ENCODE assay signal across 8 cellular contexts in genomic region chr3:50600841-50601591, GRCh38. TPM values are rescaled to one million over a fixed set of nuclear protein-coding genes. Genes with fewer than 3 reads are reported as not detected.
DNase-seq lines count a peak whose midpoint lies in the region; ATAC-seq and TF ChIP-seq lines count a peak whose summit lies in the region.

No MANE protein-coding gene starts in this region.

- H3K36me3 ChIP-seq in ovary (no peaks in the 10 kb centered on the region), testis (ENCODE audit: low read depth, missing control alignments) (no peaks in the 10 kb centered on the region), neural progenitor cell (no peaks in the 10 kb centered on the region)

- peak; percentile 65 for ATAC-seq in GM18520 (IDR thresholded peaks at IDR 0.05; ENCODE audit: unreplicated experiment)

- 0 to 1% (median 1%) methylated on average over 13 to 14 of the region's 14 CpGs for WGBS in ovary, 3 donors
- 20 to 21% methylated on average over 7 to 14 of the region's 14 CpGs for WGBS in testis, 2 donors

- H3K9me3 ChIP-seq in ovary (no peaks in the 10 kb centered on the region), testis (no peaks in the 10 kb centered on the region), neural progenitor cell (ENCODE audit: low read depth) (no peaks in the 10 kb centered on the region)

- intact Hi-C loops in ovary (cut with DNase I) (loop anchor here in 1 of 4 donors (10.0 kb wide), 1 partner anchor 246 kb away; the partner anchor contains the start of genes CYB561D2, NPRL2 and TMEM115), testis (cut with DNase I; ENCODE audit: low total_unique reads) (no loop called here)

- peak; percentile 64 for DNase-seq in HS-5 (ENCODE audit: low read depth)
- DNase-seq in RPMI7951 (ENCODE audit: low read depth) = peak; percentile 96
- DNase-seq in activated effector memory CD4-positive, alpha-beta T cell treated with Interleukin-2 at 50 U/mL for 16 hours = peak; percentile 83
- peak; percentile 99 for DNase-seq in fibroblast of pulmonary artery (ENCODE audit: low read depth)
- DNase-seq in ovary = peak; percentile 97 to 99 (median 97)
- peak; percentile 95 for DNase-seq in testis
- DNase-seq in neural progenitor cell (ENCODE audit: low spot score) = no peak

- H3K27me3 Mint-ChIP-seq in neural progenitor cell (ENCODE audit: insufficient read depth, low read depth) = peaks cover 9% of the 10 kb centered on the region

- peak; percentile 94 for TF ChIP-seq EP300 in ovary (IDR thresholded peaks at IDR 0.05)

- H3K27me3 ChIP-seq in ovary = no peaks in the 10 kb centered on the region
- no peaks in the 10 kb centered on the region for H3K27me3 ChIP-seq in testis
- H3K27me3 ChIP-seq in neural progenitor cell = no peaks in the 10 kb centered on the region

- no peak for TF ChIP-seq CTCF in fibroblast of pulmonary artery (IDR thresholded peaks at IDR 0.05; ENCODE audit: low read length, missing control alignments)
- TF ChIP-seq CTCF in ovary (IDR thresholded peaks at IDR 0.05) = no peak
- no peak for TF ChIP-seq CTCF in testis (IDR thresholded peaks at IDR 0.05)
- TF ChIP-seq CTCF in neural progenitor cell (IDR thresholded peaks at IDR 0.05) = no peak

- H3K36me3 Mint-ChIP-seq in neural progenitor cell = no peaks in the 10 kb centered on the region

- no peak overlapping the region for H3K9ac ChIP-seq in neural progenitor cell

- H3K4me3 ChIP-seq in fibroblast of pulmonary artery (replicated peaks; ENCODE audit: low read depth, low read length) (peak overlapping the region; percentile 36), ovary (peak overlapping the region; percentile 19), testis (no peak overlapping the region), neural progenitor cell (no peak overlapping the region)

- H3K4me3 Mint-ChIP-seq in neural progenitor cell = no peak overlapping the region

- H3K4me1 Mint-ChIP-seq in neural progenitor cell = peaks cover 3% of the 10 kb centered on the region

- H4K20me1 ChIP-seq in neural progenitor cell (ENCODE audit: low read depth) = no peaks in the 10 kb centered on the region

- H3F3A ChIP-seq in neural progenitor cell (ENCODE audit: low read depth) = no peaks in the 10 kb centered on the region

- H3K4me2 ChIP-seq in neural progenitor cell = no peak overlapping the region

- H3K4me1 ChIP-seq in ovary (ENCODE audit: insufficient read depth) (peaks cover 52% of the 10 kb centered on the region), testis (peaks cover 62% of the 10 kb centered on the region), neural progenitor cell (no peaks in the 10 kb centered on the region)

- H2AFZ ChIP-seq in neural progenitor cell (replicated peaks) = no peak overlapping the region

- no peak overlapping the region for H3K27ac Mint-ChIP-seq in neural progenitor cell

- H3K9me3 Mint-ChIP-seq in neural progenitor cell = no peaks in the 10 kb centered on the region

- H3K27ac ChIP-seq in ovary (peak overlapping the region; percentile 75 to 98), testis (peak overlapping the region; percentile 92 to 94), neural progenitor cell (no peak overlapping the region)

- no peaks in the 10 kb centered on the region for H3K79me2 ChIP-seq in neural progenitor cell (ENCODE audit: low read depth)

- TF ChIP-seq POLR2A in ovary (IDR thresholded peaks at IDR 0.05) = peak; percentile 33
- TF ChIP-seq POLR2A in testis (IDR thresholded peaks at IDR 0.05) = no peak

RNA-seq across cellular contexts. Expression of gene CISH, which starts 10.6 kb away (rescaled TPM):
- total RNA-seq in RPMI7951 (2014; rRNA removed; shearing (Covaris generic)) = 1.1 and 1.8 TPM in 2 replicates
- total RNA-seq in ovary = 10 to 100 TPM in 6 of 7 donors, 1 to 10 TPM in 1; 6.2 to 28.0 (median 24.7) TPM
- 10 to 100 TPM in 1 of 2 donors, 1 to 10 TPM in 1; 6.5 to 21.9 TPM for polyA plus RNA-seq in ovary
- total RNA-seq in testis = 1 to 10 TPM; 1.3 to 3.7 TPM
- 5.8 TPM for polyA plus RNA-seq in testis (ENCODE audit: insufficient read depth, low read depth, low replicate concordance)
- 0.32 and 0.90 TPM in 2 replicates for total RNA-seq in neural progenitor cell (ENCODE audit: low replicate concordance)

RNA-seq across cellular contexts. Expression of gene MAPKAPK3, which starts 15.9 kb away (rescaled TPM):
- 65.7 and 75.5 TPM in 2 replicates for total RNA-seq in RPMI7951 (2014; rRNA removed; shearing (Covaris generic))
- 10 to 100 TPM; 16.9 to 34.6 (median 29.3) TPM for total RNA-seq in ovary
- 10 to 100 TPM; 15.8 to 44.7 TPM for polyA plus RNA-seq in ovary
- 10 to 100 TPM; 19.1 to 27.1 TPM for total RNA-seq in testis
- 21.4 TPM for polyA plus RNA-seq in testis (ENCODE audit: insufficient read depth, low read depth, low replicate concordance)
- 47.7 and 77.5 TPM in 2 replicates for total RNA-seq in neural progenitor cell (ENCODE audit: low replicate concordance)

RNA-seq across cellular contexts. Expression of gene HEMK1, which starts 31.7 kb away (rescaled TPM):
- total RNA-seq in RPMI7951 (2014; rRNA removed; shearing (Covaris generic)) = 8.8 and 12.8 TPM in 2 replicates
- total RNA-seq in ovary = 10 to 100 TPM in 5 of 7 donors, 1 to 10 TPM in 2; 6.8 to 35.3 (median 24.7) TPM
- 10 to 100 TPM in 1 of 2 donors, 1 to 10 TPM in 1; 7.7 to 17.3 TPM for polyA plus RNA-seq in ovary
- total RNA-seq in testis = 10 to 100 TPM; 12.8 to 13.1 TPM
- polyA plus RNA-seq in testis (ENCODE audit: insufficient read depth, low read depth, low replicate concordance) = 25.7 TPM
- total RNA-seq in neural progenitor cell (ENCODE audit: low replicate concordance) = 9.3 and 20.8 TPM in 2 replicates

RNA-seq across cellular contexts. Expression of gene C3orf18, which starts 33.5 kb away (rescaled TPM):
- 15.5 and 16.0 TPM in 2 replicates for total RNA-seq in RPMI7951 (2014; rRNA removed; shearing (Covaris generic))
- 10 to 100 TPM; 10.7 to 24.1 (median 17.7) TPM for total RNA-seq in ovary
- polyA plus RNA-seq in ovary = 10 to 100 TPM; 13.0 to 17.5 TPM
- 10 to 100 TPM; 21.0 to 28.8 TPM for total RNA-seq in testis
- polyA plus RNA-seq in testis (ENCODE audit: insufficient read depth, low read depth, low replicate concordance) = 14.9 TPM
- 8.5 and 15.6 TPM in 2 replicates for total RNA-seq in neural progenitor cell (ENCODE audit: low replicate concordance)

Comparison
In these comparisons a context has a peak if more than half of its experiments do, and no peak if none do; other contexts are left out.
1. H3K4me3 ChIP-seq: peak in fibroblast of pulmonary artery (single experiment) and ovary (single experiment); none in testis (0 of 2) and neural progenitor cell (single experiment).